ENCODE assay signal across 9 cellular contexts in genomic region chr9:134449180-134449916, GRCh38.
DNase-seq lines count a peak whose midpoint lies in the region; ATAC-seq and TF ChIP-seq lines count a peak whose summit lies in the region.
"Had no signal": no experiment of that assay in that cellular context is flagged by ENCODE, and none has a peak within 500 bp of the region (broad histone marks: within the 10 kb centered on the region; RNA-seq: fewer than 3 reads in every experiment).

No MANE protein-coding gene starts in this region.

- no peaks in the 10 kb centered on the region for H4K20me1 ChIP-seq in HCT116 (ENCODE audit: insufficient read depth)

- BruUV-seq in HCT116 (replicated peaks; lab: Mats Ljungman, UMichigan), result no TSS peak

- POLR2A ChIA-PET in HCT116 (lab: Charles Lee), result no interaction called here

- TF ChIP-seq POLR2A in HCT116 (IDR thresholded peaks at IDR 0.05; ENCODE audit: borderline replicate concordance, extremely low read depth, insufficient read depth, insufficient read length) (no peak), GM18505 (IDR thresholded peaks at IDR 0.05; ENCODE audit: borderline replicate concordance, extremely low read depth, insufficient read depth, insufficient read length) (no peak)

- H3K4me1 Mint-ChIP-seq in T-helper 2 cell treated with Interferon-gamma antibody and Interleukin-4, amounts not matched to agents 5 μg/mL and 100 μg/mL, for 36 hours (ENCODE audit: low read depth), result peaks cover 5% of the 10 kb centered on the region

- H3K4me3 ChIP-seq in HCT116 (replicated peaks in 1 of 2; ENCODE audit: low read depth in 1 of 2, low read length in 2 of 2), result no peak overlapping the region
- H3K4me3 ChIP-seq in ascending aorta, result no peak overlapping the region
- no peak overlapping the region for H3K4me3 ChIP-seq in right cardiac atrium (ENCODE audit: low read length)

- CTCF ChIA-PET in HCT116 (lab: Charles Lee), result interaction anchor here (0.8 to 1.7 kb wide), 6 partner anchors 207 to 329 kb away, joined by 3 to 13 read pairs (median 7); no protein-coding TSS in a partner anchor

- peak; percentile 92 for TF ChIP-seq RAD21 in HCT116 (IDR thresholded peaks at IDR 0.05; ENCODE audit: low read depth)

- no peaks in the 10 kb centered on the region for H3K36me3 Mint-ChIP-seq in T-helper 2 cell treated with Interferon-gamma antibody and Interleukin-4, amounts not matched to agents 5 μg/mL and 100 μg/mL, for 36 hours (ENCODE audit: low read depth)

- intact Hi-C loops in HCT116 (cut with micrococcal nuclease) (loop anchor here (1.0 to 5.0 kb wide), 3 partner anchors 207 to 290 kb away; no protein-coding TSS in a partner anchor), ascending aorta (cut with DNase I) (loop anchor here (1.0 to 5.0 kb wide), 3 partner anchors 38 to 290 kb away; no protein-coding TSS in a partner anchor), right cardiac atrium (cut with DNase I) (loop anchor here in 1 of 4 donors (5.0 kb wide), 1 partner anchor 288 kb away; no protein-coding TSS in a partner anchor), sciatic nerve (cut with DNase I) (loop anchor here (1.0 kb wide), 1 partner anchor 289 kb away; no protein-coding TSS in a partner anchor)

- 21% methylated on average over 10 of the region's 10 CpGs for WGBS in right cardiac atrium

- H3K4me2 ChIP-seq in HCT116 (ENCODE audit: low read length), result no peak overlapping the region

- no peak overlapping the region for H3K4me3 Mint-ChIP-seq in T-helper 2 cell treated with Interferon-gamma antibody and Interleukin-4, amounts not matched to agents 5 μg/mL and 100 μg/mL, for 36 hours
- H3K4me3 Mint-ChIP-seq: stimulated activated naive CD8-positive, alpha-beta T cell treated with anti-CD3 and anti-CD28 coated beads, Interleukin-15, Interleukin-2, amounts not matched to agents 100 ng/mL and 50 ng/mL, for 24 hours had no signal

- ATAC-seq in HCT116, result peak; percentile 96
- peak; percentile 95 for ATAC-seq in right cardiac atrium
- ATAC-seq in sciatic nerve, result peak; percentile 95
- no peak for ATAC-seq in GM18505 (IDR thresholded peaks at IDR 0.05; ENCODE audit: unreplicated experiment)

- H3K9me3 ChIP-seq in HCT116 (ENCODE audit: control insufficient read depth in 1 of 2, insufficient read depth in 1 of 2, low read depth in 1 of 2, low read length in 2 of 2) (peaks cover 0 to 14% of the 10 kb centered on the region in 2 experiments; a peak in 2 of 4 replicates), ascending aorta (peaks cover 0 to 8% of the 10 kb centered on the region in 2 donors), right cardiac atrium (ENCODE audit: control insufficient read depth, low read length) (no peaks in the 10 kb centered on the region)

- H3K79me2 ChIP-seq in HCT116 (ENCODE audit: insufficient read depth, low read length), result no peaks in the 10 kb centered on the region

- no peaks in the 10 kb centered on the region for H3K9me2 ChIP-seq in HCT116 (ENCODE audit: insufficient read depth)

- no peaks in the 10 kb centered on the region for H3K27me3 ChIP-seq in HCT116 (ENCODE audit: insufficient read depth, low read length)
- H3K27me3 ChIP-seq in ascending aorta, result no peaks in the 10 kb centered on the region
- no peaks in the 10 kb centered on the region for H3K27me3 ChIP-seq in right cardiac atrium (ENCODE audit: control insufficient read depth, insufficient read depth)

- in situ Hi-C loops in G401 (cut with HindIII; ENCODE audit: low sequenced_read_pairs), result no loop called here

- no peak overlapping the region for H2AFZ ChIP-seq in HCT116 (ENCODE audit: low read depth, low read length, poor library complexity, severe bottlenecking)

- peak; percentile 97 for DNase-seq in G401 (ENCODE audit: low spot score)
- DNase-seq in HCT116 (ENCODE audit: low read depth, low spot score), result peak; percentile 68
- peak; percentile 49 for DNase-seq in NCI-H128 (lab: John Stamatoyannopoulos, UW; ENCODE audit: unreplicated experiment)
- peak; percentile 72 for DNase-seq in T-helper 2 cell treated with Interferon-gamma antibody and Interleukin-4, amounts not matched to agents 5 μg/mL and 100 μg/mL, for 36 hours (ENCODE audit: low spot score)
- DNase-seq in ascending aorta (ENCODE audit: low spot score in 2 of 2), result peak; percentile 67 to 95
- DNase-seq in right cardiac atrium, result peak; percentile 93 to 97 (median 95)
- peak; percentile 94 for DNase-seq in sciatic nerve (ENCODE audit: low spot score)

- H3K27me3 Mint-ChIP-seq in T-helper 2 cell treated with Interferon-gamma antibody and Interleukin-4, amounts not matched to agents 5 μg/mL and 100 μg/mL, for 36 hours (ENCODE audit: low read depth), result peaks cover 4% of the 10 kb centered on the region

- H3K9ac ChIP-seq in HCT116 (ENCODE audit: low read length), result no peak overlapping the region

- H3K27ac ChIP-seq in HCT116 (ENCODE audit: low read depth, low read length) (no peak overlapping the region), ascending aorta (no peak overlapping the region), right cardiac atrium (ENCODE audit: low read length) (no peak overlapping the region)

- no peaks in the 10 kb centered on the region for H3K4me1 ChIP-seq in HCT116 (ENCODE audit: control insufficient read depth in 1 of 2, insufficient read depth in 2 of 2, low read length in 2 of 2)
- no peaks in the 10 kb centered on the region for H3K4me1 ChIP-seq in ascending aorta
- no peaks in the 10 kb centered on the region for H3K4me1 ChIP-seq in right cardiac atrium (ENCODE audit: control insufficient read depth, insufficient read depth, low read length)

- H3K27ac Mint-ChIP-seq in T-helper 2 cell treated with Interferon-gamma antibody and Interleukin-4, amounts not matched to agents 5 μg/mL and 100 μg/mL, for 36 hours, result no peak overlapping the region
- H3K27ac Mint-ChIP-seq: stimulated activated naive CD8-positive, alpha-beta T cell treated with anti-CD3 and anti-CD28 coated beads, Interleukin-15, Interleukin-2, amounts not matched to agents 100 ng/mL and 50 ng/mL, for 24 hours had no signal

- H3K36me3 ChIP-seq in HCT116 (ENCODE audit: control insufficient read depth in 1 of 2, insufficient read depth in 2 of 2, low read length in 2 of 2), result no peaks in the 10 kb centered on the region
- H3K36me3 ChIP-seq in ascending aorta, result no peaks in the 10 kb centered on the region

- peak; percentile 59 to 81 (median 62) for TF ChIP-seq CTCF in HCT116 (IDR thresholded peaks at IDR 0.05 in 2 of 3, conservative IDR thresholded peaks at IDR 0.05 in 1 of 3; ENCODE audit: borderline replicate concordance in 1 of 3, insufficient read depth in 1 of 3, low read depth in 2 of 3, low read length in 2 of 3)
- TF ChIP-seq CTCF in ascending aorta (IDR thresholded peaks at IDR 0.05), result peak; percentile 86 to 94 (median 86)

- RAD21 ChIA-PET in HCT116 (lab: Charles Lee; ENCODE audit: low non-redundant PET in 1 of 2, low total read pairs in 2 of 2, uncharacterized antibody in 2 of 2, unreplicated experiment in 2 of 2), result interaction anchor here (0.6 to 1.6 kb wide), 4 partner anchors 32 to 1148 kb away, joined by 3 to 5 read pairs (median 4); no protein-coding TSS in a partner anchor

- H3K9me3 Mint-ChIP-seq in T-helper 2 cell treated with Interferon-gamma antibody and Interleukin-4, amounts not matched to agents 5 μg/mL and 100 μg/mL, for 36 hours, result peaks cover 21% of the 10 kb centered on the region

TF ChIP-seq in HCT116, 20 proteins besides CTCF, POLR2A, EP300 and RAD21:
- TF ChIP-seq ELF1 (IDR thresholded peaks at IDR 0.05; ENCODE audit: borderline replicate concordance, low read depth) (no peak), CBX3 (IDR thresholded peaks at IDR 0.05; ENCODE audit: low read depth) (0 out of 2 replicates have a peak, but pooled peaks have one; percentile 27)
